8 cellular contexts compared by ENCODE assay signal in the genomic region with DNA sequence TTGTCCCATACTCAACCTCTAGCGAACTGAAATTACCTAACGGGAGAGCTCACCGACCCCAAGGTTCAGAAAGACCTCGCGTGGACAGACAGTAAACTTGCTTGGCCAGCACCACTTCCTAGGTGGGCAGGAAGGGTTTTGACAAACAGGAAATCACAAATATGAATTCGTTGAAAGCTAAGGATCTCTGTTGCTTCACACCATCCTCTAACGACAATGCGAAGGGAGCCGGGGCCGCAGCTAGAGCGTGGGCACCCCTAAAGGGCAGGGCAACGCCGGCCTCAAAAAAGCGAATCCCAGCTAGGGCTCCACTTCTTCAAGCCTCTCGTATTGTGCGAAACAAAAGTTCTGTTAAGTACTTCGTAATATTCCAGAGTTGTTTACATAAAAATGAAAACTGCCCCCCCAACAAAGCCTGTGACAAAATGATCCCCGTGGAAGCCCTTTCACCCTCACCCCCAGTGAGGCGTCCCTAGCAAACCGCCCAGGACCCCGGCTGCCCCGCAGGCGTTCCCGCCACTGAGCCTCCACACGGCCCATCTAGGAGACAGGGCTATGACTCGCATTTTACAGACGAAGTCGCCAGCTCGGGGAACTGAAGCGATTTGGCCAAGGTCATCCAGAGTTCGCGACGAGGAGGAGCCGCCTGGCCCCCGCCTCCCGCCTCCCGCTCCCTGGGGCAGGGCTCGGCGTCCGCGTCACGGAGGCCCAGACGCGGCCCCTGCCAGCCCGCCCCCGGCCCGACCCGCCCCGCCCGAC. TPM values are rescaled to one million over a fixed set of nuclear protein-coding genes. Genes with fewer than 3 reads are reported as not detected.
DNase-seq lines count a peak whose midpoint lies in the region; ATAC-seq and TF ChIP-seq lines count a peak whose summit lies in the region.

No MANE protein-coding gene starts in this region.

- TF ChIP-seq CTCF in cardiac muscle cell (IDR thresholded peaks at IDR 0.05; ENCODE audit: low read depth, low read length) (no peak), tibial nerve (IDR thresholded peaks at IDR 0.05) (no peak)

- H3K27ac ChIP-seq in cardiac muscle cell (peak overlapping the region; percentile 95), trophoblast cell (ENCODE audit: low read depth, low read length) (peak overlapping the region; percentile 62), tibial nerve (peak overlapping the region; percentile 93 to 96 (median 95))

- H3K4ac ChIP-seq in trophoblast cell (ENCODE audit: low read depth, low read length): peak overlapping the region; percentile 78

- peak overlapping the region; percentile 56 for H2AFZ ChIP-seq in trophoblast cell (ENCODE audit: insufficient read depth, low read length, poor library complexity)

- H3K27me3 ChIP-seq in cardiac muscle cell (no peaks in the 10 kb centered on the region), trophoblast cell (ENCODE audit: insufficient read depth, low read length) (no peaks in the 10 kb centered on the region), tibial nerve (no peaks in the 10 kb centered on the region)

- peak overlapping the region; percentile 73 for H2BK5ac ChIP-seq in trophoblast cell (ENCODE audit: low read depth, low read length, poor library complexity)

- peak overlapping the region; percentile 64 for H3K14ac ChIP-seq in trophoblast cell (ENCODE audit: low read length)

- no peak overlapping the region for H2AK5ac ChIP-seq in trophoblast cell (ENCODE audit: low read length)

- no CpG with 5 or more reads among the region's 50 CpGs for WGBS in trophoblast cell (ENCODE audit: extremely low coverage, insufficient coverage, insufficient read length)
- WGBS in tibial nerve, 2 donors: 0% methylated on average over 30 to 37 of the region's 50 CpGs

- peak overlapping the region; percentile 95 for H3K4me2 ChIP-seq in trophoblast cell (ENCODE audit: low read length)

- peak overlapping the region; percentile 80 for H4K12ac ChIP-seq in trophoblast cell (ENCODE audit: low read depth, low read length)

- H3K27ac Mint-ChIP-seq in activated naive CD8-positive, alpha-beta T cell treated with anti-CD3 and anti-CD28 coated beads for 36 hours: peak overlapping the region; percentile 95

- H3K36me3 ChIP-seq in cardiac muscle cell (peaks cover 4% of the 10 kb centered on the region), trophoblast cell (ENCODE audit: control insufficient read depth in 1 of 2, insufficient read depth in 2 of 2, low read length in 2 of 2) (peaks cover 2% of the 10 kb centered on the region in 2 experiments), tibial nerve (peaks cover 0 to 27% (median 0%) of the 10 kb centered on the region in 3 donors)

- no peaks in the 10 kb centered on the region for H3K9me3 Mint-ChIP-seq in activated naive CD8-positive, alpha-beta T cell treated with anti-CD3 and anti-CD28 coated beads for 36 hours

- ATAC-seq in GM21529 (IDR thresholded peaks at IDR 0.05; ENCODE audit: unreplicated experiment): peak; percentile 72

- H2BK120ac ChIP-seq in trophoblast cell (ENCODE audit: insufficient read depth, low read length, poor library complexity): peak overlapping the region; percentile 80

- no peak for TF ChIP-seq POLR2A in tibial nerve (IDR thresholded peaks at IDR 0.05)

- no peaks in the 10 kb centered on the region for H3K9me3 ChIP-seq in cardiac muscle cell (ENCODE audit: low read depth)
- no peaks in the 10 kb centered on the region for H3K9me3 ChIP-seq in trophoblast cell (ENCODE audit: insufficient read depth, low read depth, low read length)
- H3K9me3 ChIP-seq in tibial nerve: no peaks in the 10 kb centered on the region

- peak overlapping the region; percentile 89 for H4K8ac ChIP-seq in trophoblast cell (ENCODE audit: low read depth, low read length)

- peak overlapping the region; percentile 51 for H3K4me3 ChIP-seq in cardiac muscle cell
- peak overlapping the region; percentile 88 for H3K4me3 ChIP-seq in trophoblast cell (ENCODE audit: low read depth, low read length)
- H3K4me3 ChIP-seq in tibial nerve: peak overlapping the region; percentile 66 to 93 (median 78)

- H3K4me1 ChIP-seq in cardiac muscle cell (ENCODE audit: low read depth): peaks cover 13% of the 10 kb centered on the region
- peaks cover 6 to 7% of the 10 kb centered on the region in 2 experiments for H3K4me1 ChIP-seq in trophoblast cell (ENCODE audit: control insufficient read depth in 1 of 2, insufficient read depth in 2 of 2, low read length in 2 of 2)
- peaks cover 0 to 55% (median 20%) of the 10 kb centered on the region in 4 donors for H3K4me1 ChIP-seq in tibial nerve

- DNase-seq in DMS79 (lab: John Stamatoyannopoulos, UW) (peak; percentile 31), HuH-7 (ENCODE audit: low spot score) (peak; percentile 78), SKM-1 treated with dmso at 0.1 percent for 144 hours (lab: John Stamatoyannopoulos, UW; ENCODE audit: unreplicated experiment) (peak; percentile 91), cardiac muscle cell (ENCODE audit: low read depth in 1 of 2, low spot score in 1 of 2) (peak; percentile 90 to 95), trophoblast cell (peak; percentile 94), tibial nerve (ENCODE audit: low spot score in 2 of 2) (peak; percentile 53 to 56)
- DNase-seq in activated naive CD8-positive, alpha-beta T cell treated with anti-CD3 and anti-CD28 coated beads for 36 hours: peak; percentile 86

- H3K23ac ChIP-seq in trophoblast cell (ENCODE audit: low read length): no peak overlapping the region

- peak overlapping the region; percentile 48 for H3K18ac ChIP-seq in trophoblast cell (ENCODE audit: low read length)

- peaks cover 11% of the 10 kb centered on the region for H3K79me1 ChIP-seq in trophoblast cell (ENCODE audit: low read length)

- TF ChIP-seq EP300 in tibial nerve (IDR thresholded peaks at IDR 0.05): no peak

- peaks cover 4% of the 10 kb centered on the region for H3K27me3 Mint-ChIP-seq in activated naive CD8-positive, alpha-beta T cell treated with anti-CD3 and anti-CD28 coated beads for 36 hours

- H2BK12ac ChIP-seq in trophoblast cell (ENCODE audit: low read length): no peak overlapping the region

- H3K4me3 Mint-ChIP-seq in activated naive CD8-positive, alpha-beta T cell treated with anti-CD3 and anti-CD28 coated beads for 36 hours: peak overlapping the region; percentile 94

- H3K4me1 Mint-ChIP-seq in activated naive CD8-positive, alpha-beta T cell treated with anti-CD3 and anti-CD28 coated beads for 36 hours: peaks cover 37% of the 10 kb centered on the region

- peaks cover 7% of the 10 kb centered on the region for H3K79me2 ChIP-seq in trophoblast cell (ENCODE audit: control insufficient read depth, insufficient read depth, low read length, poor library complexity)

- peak overlapping the region; percentile 84 for H4K91ac ChIP-seq in trophoblast cell (ENCODE audit: low read depth, low read length)

- peaks cover 29% of the 10 kb centered on the region for H3K36me3 Mint-ChIP-seq in activated naive CD8-positive, alpha-beta T cell treated with anti-CD3 and anti-CD28 coated beads for 36 hours

- H3K9ac ChIP-seq in trophoblast cell (ENCODE audit: low read length): peak overlapping the region; percentile 28

RNA-seq across cellular contexts. Expression of a gene that starts 0.5 kb away (rescaled TPM):
- total RNA-seq in activated naive CD8-positive, alpha-beta T cell treated with anti-CD3 and anti-CD28 coated beads for 36 hours: 10 to 100 TPM; 30.3 to 32.2 TPM
- total RNA-seq in cardiac muscle cell (56.8 and 59.2 TPM in 2 replicates), tibial nerve (10 to 100 TPM; 55.7 to 87.0 (median 59.2) TPM)
- 40.4 and 41.9 TPM in 2 replicates for polyA plus RNA-seq in cardiac muscle cell
- 15.2 TPM in 2 replicates for polyA plus RNA-seq in trophoblast cell (2013)

RNA-seq across cellular contexts. Expression of a gene that starts 5.0 kb away (rescaled TPM):
- total RNA-seq in activated naive CD8-positive, alpha-beta T cell treated with anti-CD3 and anti-CD28 coated beads for 36 hours: not detected
- total RNA-seq in cardiac muscle cell (0.63 and 2.1 TPM in 2 replicates), tibial nerve (under 1 TPM in 2 of 4 donors, not detected in 2; 0.20 to 0.60 TPM)
- polyA plus RNA-seq in cardiac muscle cell: 1.9 and 2.6 TPM in 2 replicates
- 0.10 and 0.11 TPM in 2 replicates for polyA plus RNA-seq in trophoblast cell (2013)

Comparison
In these comparisons a context has a peak if more than half of its experiments do, and no peak if none do; other contexts are left out.
1. Peak in every context shown above with its lines: DNase-seq, ATAC-seq, H3K4me3 ChIP-seq and H3K27ac ChIP-seq.
2. DNase-seq: peak in every context shown above with its lines; median percentile 94 in trophoblast cell; 92 in cardiac muscle cell; 91 in SKM-1 treated with dmso at 0.1 percent for 144 hours; 86 in activated naive CD8-positive, alpha-beta T cell treated with anti-CD3 and anti-CD28 coated beads for 36 hours; 78 in HuH-7; 54 in tibial nerve; 31 in DMS79.